ENCODE assay signal across 1 cellular context in genomic region chr6:79225718-79226117, GRCh38.
TF ChIP-seq lines count a peak whose summit lies in the region.

No MANE protein-coding gene starts in this region.

TF ChIP-seq in WTC11, 78 proteins besides CTCF, POLR2A, EP300 and RAD21 (continued from another document):
- TF ChIP-seq PRDM15 (CRISPR knock-in tag; IDR thresholded peaks at IDR 0.05) (no peak), ATF2 (CRISPR knock-in tag; IDR thresholded peaks at IDR 0.05; ENCODE audit: borderline replicate concordance, low read depth) (no peak), FOXK1 (CRISPR knock-in tag; IDR thresholded peaks at IDR 0.05) (no peak), ZNF138 (CRISPR knock-in tag; conservative IDR thresholded peaks at IDR 0.05) (no peak), MAX (CRISPR knock-in tag; IDR thresholded peaks at IDR 0.05) (no peak), CDX4 (CRISPR knock-in tag; IDR thresholded peaks at IDR 0.05; ENCODE audit: borderline replicate concordance) (no peak), ZBTB21 (CRISPR knock-in tag; IDR thresholded peaks at IDR 0.05; ENCODE audit: borderline replicate concordance) (no peak), HMGA2 (CRISPR knock-in tag; IDR thresholded peaks at IDR 0.05) (no peak), ARID4B (CRISPR knock-in tag; IDR thresholded peaks at IDR 0.05; ENCODE audit: borderline replicate concordance) (no peak), MXD4 (CRISPR knock-in tag; IDR thresholded peaks at IDR 0.05; ENCODE audit: borderline replicate concordance) (no peak), OVOL2 (CRISPR knock-in tag; IDR thresholded peaks at IDR 0.05; ENCODE audit: borderline replicate concordance) (no peak), PREB (CRISPR knock-in tag; IDR thresholded peaks at IDR 0.05; ENCODE audit: borderline replicate concordance) (no peak), SMAD4 (CRISPR knock-in tag; IDR thresholded peaks at IDR 0.05) (no peak), CREM (CRISPR knock-in tag; IDR thresholded peaks at IDR 0.05) (no peak)
